8 cellular contexts compared by ENCODE assay signal in the genomic region with DNA sequence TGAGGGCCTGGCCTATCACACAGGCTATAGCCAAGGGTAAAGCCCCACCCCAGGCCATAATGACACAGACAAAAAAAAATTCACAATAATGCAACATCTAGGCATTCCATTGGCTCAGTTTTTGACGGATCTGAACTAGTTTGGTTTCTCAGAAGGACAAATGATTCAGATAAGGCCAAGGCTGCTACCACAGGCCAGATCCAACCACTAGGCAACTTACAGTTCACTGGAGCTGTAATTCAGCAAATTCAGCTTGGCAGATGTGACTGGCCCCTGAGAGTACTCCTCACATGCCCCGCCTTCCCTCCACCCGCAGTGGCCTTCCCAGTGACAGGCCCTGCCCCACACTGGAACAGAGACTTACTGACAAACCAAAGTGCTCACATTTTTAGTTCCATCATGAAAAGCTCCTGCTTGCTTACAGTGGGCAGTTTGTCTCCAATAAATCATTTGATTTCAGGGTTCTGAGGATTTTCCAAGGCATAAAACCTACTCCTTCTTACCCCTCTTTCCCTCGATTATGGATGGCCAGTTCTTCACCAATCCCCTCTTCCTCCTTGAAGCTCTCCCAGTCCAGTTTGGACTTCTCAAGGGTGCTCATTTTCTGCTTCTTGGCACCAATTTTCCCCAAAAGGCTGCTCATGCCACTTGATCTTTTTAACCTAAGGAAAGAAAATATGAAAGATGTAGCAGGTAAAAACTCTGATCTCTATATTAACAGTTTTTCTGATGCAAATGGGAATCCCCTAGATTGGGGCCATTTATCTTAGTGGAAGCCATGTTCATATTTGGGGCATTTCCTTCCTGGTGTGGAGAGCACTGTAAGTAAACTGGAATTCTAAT. TPM values are rescaled to one million over a fixed set of nuclear protein-coding genes. Genes with fewer than 3 reads are reported as not detected.
A peak's percentile ranks its signal among the peaks of the same experiment; 100 is the strongest.
DNase-seq lines count a peak whose midpoint lies in the region; ATAC-seq and TF ChIP-seq lines count a peak whose summit lies in the region.

No MANE protein-coding gene starts in this region.

- in situ Hi-C loops in astrocyte of the spinal cord (cut with HindIII; ENCODE audit: low sequenced_read_pairs) = no loop called here

- no peak overlapping the region for H3K4me3 Mint-ChIP-seq in activated CD4-positive, alpha-beta T cell treated with anti-CD3 and anti-CD28 coated beads, Interleukin-2, amount 10 ng/mL, durations not matched to agents 24 days and 14 days

- H3K27ac Mint-ChIP-seq in activated CD4-positive, alpha-beta T cell treated with anti-CD3 and anti-CD28 coated beads, Interleukin-2, amount 10 ng/mL, durations not matched to agents 24 days and 14 days = peak overlapping the region; percentile 54

- H3K27ac ChIP-seq in substantia nigra (ENCODE audit: low read depth, low read length, poor library complexity, severe bottlenecking) = peak overlapping the region; percentile 90

- no peak overlapping the region for H3K4me3 ChIP-seq in astrocyte of the spinal cord (ENCODE audit: low read depth, low read length)

- H3K27me3 Mint-ChIP-seq in activated CD4-positive, alpha-beta T cell treated with anti-CD3 and anti-CD28 coated beads, Interleukin-2, amount 10 ng/mL, durations not matched to agents 24 days and 14 days = no peaks in the 10 kb centered on the region

- no peak for DNase-seq in activated CD4-positive, alpha-beta T cell treated with anti-CD3 and anti-CD28 coated beads, Interleukin-2, amount 10 ng/mL, durations not matched to agents 24 days and 14 days
- DNase-seq in activated CD4-positive, alpha-beta T cell treated with anti-CD3 and anti-CD28 coated beads, Interleukin-2, amount 50 U/mL, for 4 hours = no peak
- DNase-seq in astrocyte of the spinal cord (ENCODE audit: low read depth, low spot score) = peak; percentile 92
- DNase-seq in left colon = peak; percentile 66 to 80
- DNase-seq in substantia nigra (lab: John Stamatoyannopoulos, UW) = peak in 41 of 49 donors; percentile 4 to 83 (median 53)
- DNase-seq in NCI-H146 (lab: John Stamatoyannopoulos, UW) = no peak
- no peak for DNase-seq in stimulated activated naive CD4-positive, alpha-beta T cell treated with Interleukin-2 at 50 U/mL for 16 hours (lab: John Stamatoyannopoulos, UW)

- intact Hi-C loops in activated CD4-positive, alpha-beta T cell treated with anti-CD3 and anti-CD28 coated beads, Interleukin-2, amount 10 ng/mL, durations not matched to agents 24 days and 14 days (cut with micrococcal nuclease) = no loop called here
- intact Hi-C loops in left colon (cut with DNase I, micrococcal nuclease) = no loop called here

- TF ChIP-seq CTCF in astrocyte of the spinal cord (IDR thresholded peaks at IDR 0.05; ENCODE audit: low read depth, low read length) = no peak

- peak; percentile 48 for ATAC-seq in left colon
- ATAC-seq in HG02970 (IDR thresholded peaks at IDR 0.05; ENCODE audit: low FRiP score, unreplicated experiment) = no peak

- H3K9me3 Mint-ChIP-seq in activated CD4-positive, alpha-beta T cell treated with anti-CD3 and anti-CD28 coated beads, Interleukin-2, amount 10 ng/mL, durations not matched to agents 24 days and 14 days = no peaks in the 10 kb centered on the region

- peaks cover 19% of the 10 kb centered on the region for H3K4me1 Mint-ChIP-seq in activated CD4-positive, alpha-beta T cell treated with anti-CD3 and anti-CD28 coated beads, Interleukin-2, amount 10 ng/mL, durations not matched to agents 24 days and 14 days

- peaks cover 32% of the 10 kb centered on the region for H3K36me3 Mint-ChIP-seq in activated CD4-positive, alpha-beta T cell treated with anti-CD3 and anti-CD28 coated beads, Interleukin-2, amount 10 ng/mL, durations not matched to agents 24 days and 14 days (ENCODE audit: low read depth)

RNA-seq across cellular contexts. Expression of a gene that starts 53.3 kb away (rescaled TPM):
- total RNA-seq in activated CD4-positive, alpha-beta T cell treated with anti-CD3 and anti-CD28 coated beads, Interleukin-2, amount 10 ng/mL, durations not matched to agents 24 days and 14 days = 0.50 and 0.79 TPM in 2 replicates
- total RNA-seq in left colon = 100 to 1,000 TPM; 139 to 145 TPM

Comparison
In these comparisons a context has a peak if more than half of its experiments do, and no peak if none do; other contexts are left out.
1. DNase-seq: peak in astrocyte of the spinal cord (single experiment), left colon (2 of 2) and substantia nigra (41 of 49); none in activated CD4-positive, alpha-beta T cell treated with anti-CD3 and anti-CD28 coated beads, Interleukin-2, amount 10 ng/mL, durations not matched to agents 24 days and 14 days (single experiment), activated CD4-positive, alpha-beta T cell treated with anti-CD3 and anti-CD28 coated beads, Interleukin-2, amount 50 U/mL, for 4 hours (0 of 2), NCI-H146 (single experiment) and stimulated activated naive CD4-positive, alpha-beta T cell treated with Interleukin-2 at 50 U/mL for 16 hours (single experiment).
2. RNA of a gene that starts 53.3 kb away (total RNA-seq): 139 to 145 TPM in left colon; 0.50 to 0.79 TPM in activated CD4-positive, alpha-beta T cell treated with anti-CD3 and anti-CD28 coated beads, Interleukin-2, amount 10 ng/mL, durations not matched to agents 24 days and 14 days; every median in the first group is over 10 times any median in the second.